Comparison of ENCODE assay signal across 21 cellular contexts in the genomic region with DNA sequence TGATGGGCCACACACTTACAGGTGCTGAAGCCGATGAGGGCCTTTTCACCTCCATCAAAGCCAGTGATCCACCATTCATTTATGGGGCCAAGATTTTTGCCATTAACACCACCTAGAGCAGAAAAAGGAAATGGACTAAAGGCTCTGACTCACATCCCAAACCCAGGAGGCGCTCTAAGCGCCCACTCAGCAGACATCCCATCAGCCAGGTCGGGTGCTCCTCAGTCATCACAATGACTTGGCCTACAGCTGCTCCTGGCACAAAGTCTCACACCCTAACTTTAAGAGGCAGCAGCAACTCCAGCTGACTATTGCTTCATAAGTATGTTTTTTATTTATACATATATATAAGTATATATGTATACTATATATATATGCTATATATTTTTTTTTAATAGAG. TPM values are rescaled to one million over a fixed set of nuclear protein-coding genes. Genes with fewer than 3 reads are reported as not detected.
DNase-seq lines count a peak whose midpoint lies in the region; ATAC-seq and TF ChIP-seq lines count a peak whose summit lies in the region.
"Had no signal": no experiment of that assay in that cellular context is flagged by ENCODE, and none has a peak within 500 bp of the region (broad histone marks: within the 10 kb centered on the region; RNA-seq: fewer than 3 reads in every experiment).

No MANE protein-coding gene starts in this region.

- no peak for TF ChIP-seq CTCF in IMR-90 (conservative IDR thresholded peaks at IDR 0.05; ENCODE audit: low read depth, low read length)
- TF ChIP-seq CTCF in mammary epithelial cell (conservative IDR thresholded peaks at IDR 0.05 in 1 of 2, IDR thresholded peaks at IDR 0.05 in 1 of 2; ENCODE audit: extremely low read depth in 1 of 2, insufficient read depth in 1 of 2, low read depth in 1 of 2, low read length in 2 of 2), result no peak
- TF ChIP-seq CTCF in foreskin keratinocyte (conservative IDR thresholded peaks at IDR 0.05), result peak; percentile 14
- TF ChIP-seq CTCF in heart right ventricle (IDR thresholded peaks at IDR 0.05), result no peak

- H3K56ac ChIP-seq in IMR-90 (ENCODE audit: extremely low read depth, insufficient read depth, low read length), result no peak overlapping the region

- H3K4me2 ChIP-seq in IMR-90 (ENCODE audit: low read depth, low read length) (no peak overlapping the region), mammary epithelial cell (ENCODE audit: insufficient read depth, low read depth, low read length) (no peak overlapping the region)

- WGBS in IMR-90 (ENCODE audit: extremely low coverage in 2 of 2, insufficient read length in 1 of 2), 2 experiments, result no CpG with 5 or more reads among the region's 4 CpGs
- WGBS in mammary epithelial cell (ENCODE audit: low coverage, missing lambda C conversion rate), result 76% methylated on average over 3 of the region's 4 CpGs
- 89 to 93% methylated on average over 4 of the region's 4 CpGs for WGBS in heart right ventricle, 2 donors

- H2AFZ ChIP-seq in IMR-90 (replicated peaks; ENCODE audit: low read length, poor library complexity) (no peak overlapping the region), mammary epithelial cell (ENCODE audit: low read depth, low read length) (no peak overlapping the region)

- H2AK5ac ChIP-seq in IMR-90 (ENCODE audit: low read depth, low read length), result no peak overlapping the region

- no peak for TF ChIP-seq RAD21 in IMR-90 (IDR thresholded peaks at IDR 0.05; ENCODE audit: low read length)

- no peak overlapping the region for H3K9ac ChIP-seq in IMR-90 (ENCODE audit: low read depth, low read length)
- no peak overlapping the region for H3K9ac ChIP-seq in mammary epithelial cell (ENCODE audit: insufficient read depth, low read length)

- no peak overlapping the region for H3K27ac ChIP-seq in IMR-90 (ENCODE audit: insufficient read depth, low read length)
- H3K27ac ChIP-seq in mammary epithelial cell (ENCODE audit: insufficient read depth, low read depth, low read length), result no peak overlapping the region
- no peak overlapping the region for H3K27ac ChIP-seq in foreskin keratinocyte
- no peak overlapping the region for H3K27ac ChIP-seq in heart right ventricle
- H3K27ac ChIP-seq: epithelial cell of prostate, prostate gland, suprapubic skin, uterus had no signal

- no peak overlapping the region for H2AK9ac ChIP-seq in IMR-90 (replicated peaks; ENCODE audit: low read depth, low read length, poor library complexity)

- no peak for TF ChIP-seq POLR2A in IMR-90 (IDR thresholded peaks at IDR 0.05; ENCODE audit: low read depth, low read length)

- H3K79me1 ChIP-seq in IMR-90 (ENCODE audit: low read depth in 1 of 2, low read length in 2 of 2), result peaks cover 23 to 29% of the 10 kb centered on the region in 2 experiments

- ATAC-seq in IMR-90 (ENCODE audit: low read depth) (no peak), foreskin keratinocyte (no peak), HG02623 (IDR thresholded peaks at IDR 0.05; ENCODE audit: unreplicated experiment) (no peak), heart right ventricle (no peak)
- ATAC-seq: activated T-cell treated with anti-CD3 and anti-CD28 coated beads, Interleukin-2, amount 50 U/mL, for 4 hours had no signal

- CTCF ChIA-PET in IMR-90 (lab: Yijun Ruan, JAX), result interaction anchor here (0.6 kb wide), 1 partner anchor 32 kb away, joined by 4 read pairs; no protein-coding TSS in a partner anchor
- CTCF ChIA-PET in mammary epithelial cell (lab: Charles Lee; ENCODE audit: low non-redundant PET), result no interaction called here

- H3K9me1 ChIP-seq in IMR-90 (ENCODE audit: insufficient read depth, low read length), result no peaks in the 10 kb centered on the region

- H3K4me3 ChIP-seq in IMR-90 (ENCODE audit: insufficient read depth, low read depth, low read length) (no peak overlapping the region), mammary epithelial cell (replicated peaks in 1 of 3; ENCODE audit: insufficient read depth in 1 of 3, low read depth in 2 of 3, low read length in 3 of 3) (no peak overlapping the region), heart right ventricle (no peak overlapping the region)
- H3K4me3 ChIP-seq: prostate gland, suprapubic skin, uterus had no signal

- H2BK20ac ChIP-seq in IMR-90 (ENCODE audit: low read depth, low read length), result no peak overlapping the region

- BruUV-seq in IMR-90 (replicated peaks; lab: Mats Ljungman, UMichigan), result no TSS peak
- no TSS peak for BruUV-seq in mammary epithelial cell (replicated peaks; lab: Mats Ljungman, UMichigan)

- H3K23ac ChIP-seq in IMR-90 (ENCODE audit: low read depth, low read length), result no peak overlapping the region

- H2BK5ac ChIP-seq in IMR-90 (ENCODE audit: low read depth, low read length, poor library complexity, severe bottlenecking), result no peak overlapping the region

- intact Hi-C loops in IMR-90 (cut with micrococcal nuclease) (no loop called here), mammary epithelial cell (cut with micrococcal nuclease) (no loop called here), heart right ventricle (cut with DNase I) (no loop called here)

- H3K27me3 ChIP-seq in IMR-90 (ENCODE audit: control insufficient read depth, insufficient read depth, low read length), result no peaks in the 10 kb centered on the region
- no peaks in the 10 kb centered on the region for H3K27me3 ChIP-seq in mammary epithelial cell (ENCODE audit: insufficient read depth, low read length)
- no peaks in the 10 kb centered on the region for H3K27me3 ChIP-seq in foreskin keratinocyte
- H3K27me3 ChIP-seq in heart right ventricle, result no peaks in the 10 kb centered on the region
- H3K27me3 ChIP-seq: suprapubic skin, uterus had no signal

- peaks cover 84% of the 10 kb centered on the region for H3K36me3 ChIP-seq in IMR-90 (ENCODE audit: control insufficient read depth, insufficient read depth, low read length)
- H3K36me3 ChIP-seq in mammary epithelial cell (ENCODE audit: insufficient read depth, low read length), result peaks cover 54% of the 10 kb centered on the region
- peaks cover 5 to 100% (median 61%) of the 10 kb centered on the region in 9 donors for H3K36me3 ChIP-seq in heart right ventricle
- H3K36me3 ChIP-seq: uterus had no signal

- H4K5ac ChIP-seq in IMR-90 (ENCODE audit: low read depth, low read length), result no peak overlapping the region

- H4K91ac ChIP-seq in IMR-90 (ENCODE audit: insufficient read depth, low read depth, low read length), result no peak overlapping the region

- DNase-seq in ELR (ENCODE audit: low read depth), result peak; percentile 57
- DNase-seq in IMR-90, result peak; percentile 34
- DNase-seq in mammary epithelial cell, result peak; percentile 14
- DNase-seq in foreskin keratinocyte, result peak in 1 of 2 donors; percentile 4
- no peak for DNase-seq in HUDEP-2 (lab: John Stamatoyannopoulos, UW; ENCODE audit: unreplicated experiment in 76 of 76)
- no peak for DNase-seq in heart right ventricle
- DNase-seq: activated CD4-positive, alpha-beta memory T cell treated with anti-CD3 and anti-CD28 coated beads, Interleukin-2, amount 10 ng/mL, durations not matched to agents 7 days and 5 days; activated CD4-positive, CD25-positive, alpha-beta regulatory T cell; activated naive CD4-positive, alpha-beta T cell treated with Interleukin-2 at 50 U/mL for 16 hours; activated T-cell treated with anti-CD3 and anti-CD28 coated beads, Interleukin-2, amount 50 U/mL, for 4 hours; amygdala; caudate nucleus; CD4-positive, CD25-positive, alpha-beta regulatory T cell; MM.1S; NCI-H1694 treated with DMSO at 0.1 percent for 48 hours; NCI-H526 treated with DMSO at 0.1 percent for 48 hours; uterus had no signal

- H3K4me1 ChIP-seq in IMR-90 (ENCODE audit: control insufficient read depth, insufficient read depth, low read length), result no peaks in the 10 kb centered on the region
- H3K4me1 ChIP-seq in mammary epithelial cell (ENCODE audit: insufficient read depth, low read length), result no peaks in the 10 kb centered on the region
- H3K4me1 ChIP-seq in foreskin keratinocyte, result no peaks in the 10 kb centered on the region
- H3K4me1 ChIP-seq in heart right ventricle, result no peaks in the 10 kb centered on the region
- H3K4me1 ChIP-seq: prostate gland, suprapubic skin, uterus had no signal

- H4K20me1 ChIP-seq in IMR-90 (ENCODE audit: insufficient read depth, low read length), result no peaks in the 10 kb centered on the region
- H4K20me1 ChIP-seq in mammary epithelial cell (ENCODE audit: insufficient read depth, low read length), result no peaks in the 10 kb centered on the region

- POLR2A ChIA-PET in IMR-90 (lab: Charles Lee; ENCODE audit: unreplicated experiment), result no interaction called here

- no peak overlapping the region for H3K14ac ChIP-seq in IMR-90 (replicated peaks; ENCODE audit: low read depth, low read length)

- H4K8ac ChIP-seq in IMR-90 (ENCODE audit: low read depth in 2 of 2, low read length in 2 of 2), result no peak overlapping the region

- no peak overlapping the region for H2BK15ac ChIP-seq in IMR-90 (ENCODE audit: low read depth, low read length)

- dilution Hi-C loops in IMR-90 (cut with HindIII; ENCODE audit: low sequenced_read_pairs, unreplicated experiment), result no loop called here
- dilution Hi-C loops in mammary epithelial cell (cut with HindIII; ENCODE audit: low sequenced_read_pairs), result no loop called here

- in situ Hi-C loops in IMR-90 (cut with MboI; ENCODE audit: low sequenced_read_pairs) (no loop called here), mammary epithelial cell (cut with MboI; ENCODE audit: low sequenced_read_pairs in 2 of 2) (no loop called here)

- no peak overlapping the region for H3K18ac ChIP-seq in IMR-90 (ENCODE audit: low read depth, low read length)

- no peak overlapping the region for H3K4ac ChIP-seq in IMR-90 (ENCODE audit: low read depth, low read length)

- H2BK120ac ChIP-seq in IMR-90 (ENCODE audit: low read depth, low read length), result no peak overlapping the region

- peaks cover 4% of the 10 kb centered on the region for H3K79me2 ChIP-seq in mammary epithelial cell (ENCODE audit: insufficient read depth, low read length)

- no peaks in the 10 kb centered on the region for H3K9me3 ChIP-seq in IMR-90 (ENCODE audit: control insufficient read depth, insufficient read depth, low read length)
- H3K9me3 ChIP-seq in mammary epithelial cell (replicated peaks; ENCODE audit: insufficient read depth, low read length), result no peaks in the 10 kb centered on the region
- no peaks in the 10 kb centered on the region for H3K9me3 ChIP-seq in heart right ventricle
- H3K9me3 ChIP-seq: prostate gland, suprapubic skin, uterus had no signal

RNA-seq across cellular contexts. Expression of a gene that starts 36.1 kb away (rescaled TPM):
- total RNA-seq in IMR-90 (2012; rRNA removed), result 209 and 278 TPM in 2 replicates
- 235 and 243 TPM in 2 replicates for polyA plus RNA-seq in IMR-90 (2012; rRNA removed)
- polyA plus RNA-seq in IMR-90 (2012; cell fraction: cytosol; rRNA removed), result 193 and 253 TPM in 2 replicates
- 464 and 890 TPM in 2 replicates for polyA plus RNA-seq in IMR-90 (2012; cell fraction: nucleus; rRNA removed; ENCODE audit: low replicate concordance)
- total RNA-seq in mammary epithelial cell, result 100 to 1,000 TPM; 178 to 223 TPM
- 178 TPM for polyA plus RNA-seq in mammary epithelial cell
- polyA minus RNA-seq in mammary epithelial cell, result 105 TPM
- total RNA-seq in foreskin keratinocyte, result 255 and 258 TPM in 2 replicates
- polyA plus RNA-seq in foreskin keratinocyte, result 319 and 336 TPM in 2 replicates
- 100 to 1,000 TPM; 146 to 193 (median 180) TPM for total RNA-seq in heart right ventricle
- polyA plus RNA-seq in heart right ventricle, result 100 to 1,000 TPM; 113 to 241 TPM

RNA-seq across cellular contexts. Expression of a gene that starts 38.9 kb away (rescaled TPM):
- total RNA-seq in IMR-90 (2012; rRNA removed) (26.2 and 40.3 TPM in 2 replicates), mammary epithelial cell (100 to 1,000 TPM in 1 of 2 donors, 10 to 100 TPM in 1; 23.0 to 139 TPM), foreskin keratinocyte (138 and 160 TPM in 2 replicates), heart right ventricle (10 to 100 TPM; 11.8 to 36.4 (median 21.6) TPM)
- polyA plus RNA-seq in IMR-90 (2012; rRNA removed) (83.6 and 88.1 TPM in 2 replicates), mammary epithelial cell (53.3 TPM), foreskin keratinocyte (87.8 and 110 TPM in 2 replicates), heart right ventricle (10 to 100 TPM; 20.9 to 34.7 TPM)
- polyA plus RNA-seq in IMR-90 (2012; cell fraction: cytosol; rRNA removed), result 36.6 and 47.1 TPM in 2 replicates
- 214 and 325 TPM in 2 replicates for polyA plus RNA-seq in IMR-90 (2012; cell fraction: nucleus; rRNA removed; ENCODE audit: low replicate concordance)
- 263 TPM for polyA minus RNA-seq in mammary epithelial cell

RNA-seq across cellular contexts. Expression of a gene that starts 44.3 kb away (rescaled TPM):
- total RNA-seq in IMR-90 (2012; rRNA removed) (0.54 and 0.56 TPM in 2 replicates), mammary epithelial cell (10 to 100 TPM in 1 of 2 donors, 1 to 10 TPM in 1; 2.5 to 22.2 TPM), foreskin keratinocyte (5.3 and 6.3 TPM in 2 replicates), heart right ventricle (10 to 100 TPM in 1 of 10 donors, 1 to 10 TPM in 9; 4.9 to 13.8 (median 6.8) TPM)
- polyA plus RNA-seq in IMR-90 (2012; rRNA removed) (4.5 and 6.6 TPM in 2 replicates), mammary epithelial cell (5.0 TPM), foreskin keratinocyte (6.2 and 7.3 TPM in 2 replicates), heart right ventricle (1 to 10 TPM; 4.2 to 4.7 TPM)
- polyA plus RNA-seq in IMR-90 (2012; cell fraction: cytosol; rRNA removed), result 1.3 and 3.6 TPM in 2 replicates
- polyA plus RNA-seq in IMR-90 (2012; cell fraction: nucleus; rRNA removed; ENCODE audit: low replicate concordance), result 30.7 and 82.4 TPM in 2 replicates
- not detected for polyA minus RNA-seq in mammary epithelial cell

RNA-seq across cellular contexts. Expression of a gene that starts 49.7 kb away (rescaled TPM):
- total RNA-seq in IMR-90 (2012; rRNA removed) (24.0 and 30.3 TPM in 2 replicates), mammary epithelial cell (10 to 100 TPM; 26.8 to 72.6 TPM), foreskin keratinocyte (56.6 and 70.7 TPM in 2 replicates), heart right ventricle (10 to 100 TPM; 17.6 to 43.3 (median 20.7) TPM)
- polyA plus RNA-seq in IMR-90 (2012; rRNA removed) (38.2 and 41.6 TPM in 2 replicates), mammary epithelial cell (40.6 TPM), foreskin keratinocyte (66.8 and 71.6 TPM in 2 replicates), heart right ventricle (10 to 100 TPM; 34.3 to 47.7 TPM)
- 29.2 and 34.9 TPM in 2 replicates for polyA plus RNA-seq in IMR-90 (2012; cell fraction: cytosol; rRNA removed)
- 125 and 180 TPM in 2 replicates for polyA plus RNA-seq in IMR-90 (2012; cell fraction: nucleus; rRNA removed; ENCODE audit: low replicate concordance)
- 97.0 TPM for polyA minus RNA-seq in mammary epithelial cell

RNA-seq across cellular contexts. Expression of a gene that starts 53.4 kb away (rescaled TPM):
- total RNA-seq in IMR-90 (2012; rRNA removed) (not detected in 2 replicates), mammary epithelial cell (not detected), foreskin keratinocyte (0.07 and 0.11 TPM in 2 replicates), heart right ventricle (under 1 TPM in 1 of 10 donors, not detected in 9; 0.14 TPM)
- polyA plus RNA-seq in IMR-90 (2012; rRNA removed) (0.17 and 0.21 TPM in 2 replicates), mammary epithelial cell (0.26 TPM), foreskin keratinocyte (0.08 and 0.10 TPM in 2 replicates), heart right ventricle (under 1 TPM; 0.09 to 0.37 TPM)
- polyA plus RNA-seq in IMR-90 (2012; cell fraction: cytosol; rRNA removed), result 0.29 and 0.62 TPM in 2 replicates
- 0.86 and 1.6 TPM in 2 replicates for polyA plus RNA-seq in IMR-90 (2012; cell fraction: nucleus; rRNA removed; ENCODE audit: low replicate concordance)
- not detected for polyA minus RNA-seq in mammary epithelial cell

Comparison
In these comparisons a context has a peak if more than half of its experiments do, and no peak if none do; other contexts are left out.
1. DNase-seq: peak in ELR (single experiment), IMR-90 (single experiment) and mammary epithelial cell (single experiment); none in HUDEP-2 (0 of 76) and heart right ventricle (0 of 2).